In the genomic region with DNA sequence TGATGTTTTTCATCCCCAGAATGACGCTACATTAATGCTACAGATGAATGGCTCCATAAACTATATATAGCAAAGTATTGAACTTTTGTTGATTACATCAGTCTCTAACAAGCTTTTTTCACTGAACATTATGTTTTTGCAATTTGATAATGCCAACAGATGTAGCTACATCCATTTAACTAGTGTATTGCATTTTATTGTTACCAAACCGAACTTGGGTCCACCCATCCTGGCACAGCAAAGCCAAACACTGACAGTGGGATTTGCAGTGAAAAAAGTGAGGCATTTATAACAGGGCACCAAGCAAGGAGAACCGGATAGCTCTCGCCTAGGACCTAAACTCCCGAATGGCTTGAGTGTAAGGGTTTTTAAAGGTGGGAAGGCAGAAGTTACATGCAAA, we compare ENCODE assay signal across 11 cellular contexts.
"Had no signal": no experiment of that assay in that cellular context is flagged by ENCODE, and none has a peak within 500 bp of the region (broad histone marks: within the 10 kb centered on the region; RNA-seq: fewer than 3 reads in every experiment).

No MANE protein-coding gene starts in this region.

- DNase-seq: activated CD4-positive, alpha-beta T cell treated with anti-CD3 and anti-CD28 coated beads for 48 hours; activated naive CD4-positive, alpha-beta T cell; central memory CD4-positive, alpha-beta T cell; cortex of kidney; effector CD8-positive, alpha-beta T cell; immature natural killer cell; nephron progenitor cell; stimulated activated CD4-positive, alpha-beta T cell treated with anti-CD3 and anti-CD28 coated beads, Interleukin-4, amount 100 ng/mL, for 1 hour; stimulated activated naive CD8-positive, alpha-beta T cell treated with anti-CD3 and anti-CD28 coated beads, Interleukin-15, amount 100 ng/mL, for 72 hours; testis had no signal

- H3K27me3 ChIP-seq: testis had no signal

- H3K27ac ChIP-seq: testis had no signal

- ATAC-seq: stimulated activated naive CD8-positive, alpha-beta T cell treated with anti-CD3 and anti-CD28 coated beads, Interleukin-15, amount 100 ng/mL, for 72 hours had no signal

- H3K9me3 ChIP-seq: testis had no signal

- H3K4me3 ChIP-seq: lung, testis had no signal
